In genomic region chr7:24659505-24659904, GRCh38 we compare ENCODE assay signal across 16 cellular contexts.
DNase-seq lines count a peak whose midpoint lies in the region; ATAC-seq, FAIRE-seq and TF ChIP-seq lines count a peak whose summit lies in the region.
"Had no signal": no experiment of that assay in that cellular context is flagged by ENCODE, and none has a peak within 500 bp of the region (broad histone marks: within the 10 kb centered on the region; RNA-seq: fewer than 3 reads in every experiment).

No MANE protein-coding gene starts in this region.

- in situ Hi-C loops in GM12878 (cut with MboI) = no loop called here
- in situ Hi-C loops in HAP-1 (cut with MboI; ENCODE audit: low sequenced_read_pairs) = no loop called here

- H3K27ac ChIP-seq in GM12878 (ENCODE audit: control insufficient read depth, insufficient read depth) = peak overlapping the region; percentile 20; the same call in 1 of the 2 replicates
- H3K27ac ChIP-seq in CD4-positive, alpha-beta T cell (ENCODE audit: low read depth, low read length) = no peak overlapping the region
- H3K27ac ChIP-seq: brain microvascular endothelial cell, SJSA1 had no signal

- H3K79me2 ChIP-seq in GM12878 (ENCODE audit: control insufficient read depth, insufficient read depth, low read length) = no peaks in the 10 kb centered on the region

- H3K4me3 ChIP-seq in GM12878 (no peak overlapping the region; the same call in 1 of the 2 replicates), HAP-1 (no peak overlapping the region)
- H3K4me3 ChIP-seq: SJSA1 had no signal

- RAD21 ChIA-PET in GM12878 (lab: Charles Lee; ENCODE audit: unreplicated experiment) = interaction anchor here (0.9 to 1.6 kb wide), 4 partner anchors 14 to 341 kb away, joined by 3 to 11 read pairs (median 4); no protein-coding TSS in a partner anchor

- no peaks in the 10 kb centered on the region for H3K4me1 Mint-ChIP-seq in CD4-positive, alpha-beta T cell (ENCODE audit: low read depth)

- H3K4me2 ChIP-seq in GM12878 (ENCODE audit: control insufficient read depth, insufficient read depth) = peak overlapping the region; percentile 10; the same call in 1 of the 2 replicates

- CTCF ChIA-PET in GM12878 (lab: Yijun Ruan, JAX) = interaction anchor here (0.8 to 1.7 kb wide), 8 partner anchors 9 to 435 kb away, joined by 3 to 15 read pairs (median 3); no protein-coding TSS in a partner anchor
- CTCF ChIA-PET in CD4-positive, alpha-beta T cell (lab: Charles Lee) = no interaction called here

- no peak for TF ChIP-seq EP300 in GM12878 (IDR thresholded peaks at IDR 0.05; ENCODE audit: borderline replicate concordance in 1 of 2, control insufficient read depth in 1 of 2, low read depth in 2 of 2, low read length in 2 of 2)

- BruUV-seq in GM12878 (replicated peaks; lab: Mats Ljungman, UMichigan) = no TSS peak

- H3K27ac Mint-ChIP-seq in CD4-positive, alpha-beta T cell = no peak overlapping the region

- no peak for TF ChIP-seq CTCF in GM12878 (IDR thresholded peaks at IDR 0.05 in 2 of 3, conservative IDR thresholded peaks at IDR 0.05 in 1 of 3; ENCODE audit: control insufficient read depth in 2 of 3, extremely low read depth in 1 of 3, insufficient read depth in 1 of 3, low read depth in 3 of 3, low read length in 3 of 3)
- TF ChIP-seq CTCF in CD4-positive, alpha-beta T cell (IDR thresholded peaks at IDR 0.05) = no peak

- no peaks in the 10 kb centered on the region for H3K27me3 Mint-ChIP-seq in CD4-positive, alpha-beta T cell

- H3K4me3 Mint-ChIP-seq in CD4-positive, alpha-beta T cell = no peak overlapping the region

- intact Hi-C loops in GM12878 (cut with micrococcal nuclease; ENCODE audit: unreplicated experiment) = no loop called here
- intact Hi-C loops in CD4-positive, alpha-beta T cell (cut with DNase I, micrococcal nuclease) = no loop called here

- no peaks in the 10 kb centered on the region for H3K9me3 ChIP-seq in GM12878 (replicated peaks; ENCODE audit: control insufficient read depth, insufficient read depth, low read length)
- peaks cover 4% of the 10 kb centered on the region; the same call in 1 of the 2 replicates for H3K9me3 ChIP-seq in HAP-1
- H3K9me3 ChIP-seq in CD4-positive, alpha-beta T cell (ENCODE audit: control insufficient read depth, low read length) = no peaks in the 10 kb centered on the region
- H3K9me3 ChIP-seq: BE2C, SJSA1 had no signal

- POLR2A ChIA-PET in GM12878 (lab: Charles Lee) = interaction anchor here (0.5 to 0.6 kb wide), 2 partner anchors 36 to 43 kb away, joined by 3 to 4 read pairs; no protein-coding TSS in a partner anchor
- POLR2A ChIA-PET in CD4-positive, alpha-beta T cell (lab: Charles Lee) = no interaction called here

- DNase-seq in GM12878 (ENCODE audit: low read depth, low spot score) (peak; percentile 27), COLO829 (ENCODE audit: low spot score) (no peak), HAP-1 (ENCODE audit: low spot score in 2 of 2) (no peak)
- no peak for DNase-seq in stimulated activated CD4-positive, alpha-beta T cell treated with anti-CD3 and anti-CD28 coated beads, Interleukin-4, amount 100 ng/mL, for 4 hours
- no peak for DNase-seq in CD4-positive, alpha-beta T cell
- DNase-seq: activated CD8-positive, alpha-beta memory T cell treated with anti-CD3 and anti-CD28 coated beads for 24 hours; BE2C; brain microvascular endothelial cell; DMS79 treated with DMSO at 0.1 percent for 48 hours; HCEC 1CT; mesenchymal stem cell; NCI-H2081 had no signal

- 18% methylated on average over 2 of the region's 2 CpGs for WGBS in GM12878 (ENCODE audit: insufficient coverage, insufficient replicate concordance, low lambda C conversion rate, missing lambda C conversion rate)

- H4K20me1 ChIP-seq in GM12878 (ENCODE audit: control insufficient read depth, insufficient read depth) = no peaks in the 10 kb centered on the region

- H3K9ac ChIP-seq in GM12878 (ENCODE audit: control insufficient read depth, insufficient read depth, low read length) = no peak overlapping the region

- H3K9me3 Mint-ChIP-seq in CD4-positive, alpha-beta T cell = no peaks in the 10 kb centered on the region

- H3K36me3 ChIP-seq in GM12878 (ENCODE audit: control insufficient read depth in 2 of 2, insufficient read depth in 2 of 2, low read length in 1 of 2) = no peaks in the 10 kb centered on the region; a peak in 1 of 4 replicates
- H3K36me3 ChIP-seq in HAP-1 (replicated peaks) = 0 out of 2 replicates have a peak, but pooled peaks cover 4% of the 10 kb centered on the region
- H3K36me3 ChIP-seq: brain microvascular endothelial cell, SJSA1 had no signal

- no peak overlapping the region for H2AFZ ChIP-seq in GM12878 (ENCODE audit: control insufficient read depth, low read depth, low read length)

- H3K4me1 ChIP-seq in GM12878 (ENCODE audit: control insufficient read depth, insufficient read depth, low read length) (peaks cover 3% of the 10 kb centered on the region; the same call in 1 of the 2 replicates), HAP-1 (peaks cover 3% of the 10 kb centered on the region)
- H3K4me1 ChIP-seq: BE2C, SJSA1 had no signal

- peaks cover 18% of the 10 kb centered on the region for H3K36me3 Mint-ChIP-seq in CD4-positive, alpha-beta T cell (ENCODE audit: low read depth)

- SMC1A ChIA-PET in GM12878 (lab: Charles Lee; ENCODE audit: uncharacterized antibody, unreplicated experiment) = interaction anchor here (0.8 to 2.5 kb wide), 10 partner anchors 9 to 83 kb away, joined by 3 to 20 read pairs (median 4); no protein-coding TSS in a partner anchor

- ATAC-seq in GM18867 (IDR thresholded peaks at IDR 0.05; ENCODE audit: unreplicated experiment) (peak; percentile 95), GM21529 (IDR thresholded peaks at IDR 0.05; ENCODE audit: unreplicated experiment) (peak; percentile 90), HG03045 (IDR thresholded peaks at IDR 0.05; ENCODE audit: unreplicated experiment) (peak; percentile 65), GM12878 (peak; percentile 92)
- no peak for ATAC-seq in CD4-positive, alpha-beta T cell (ENCODE audit: poor library complexity)

- FAIRE-seq in GM12878 (lab: Jason Lieb, UNC) = no peak

- H3K27me3 ChIP-seq in GM12878 (replicated peaks in 1 of 2; ENCODE audit: control insufficient read depth in 2 of 2, insufficient read depth in 2 of 2, low read length in 1 of 2) = no peaks in the 10 kb centered on the region
- H3K27me3 ChIP-seq in HAP-1 (ENCODE audit: low read depth) = no peaks in the 10 kb centered on the region
- H3K27me3 ChIP-seq in CD4-positive, alpha-beta T cell (ENCODE audit: control insufficient read depth, insufficient read depth, low read length) = no peaks in the 10 kb centered on the region
- H3K27me3 ChIP-seq: BE2C, brain microvascular endothelial cell, SJSA1 had no signal

- no peak for TF ChIP-seq POLR2A in GM12878 (IDR thresholded peaks at IDR 0.05; ENCODE audit: low read depth, low read length)

- no peak for TF ChIP-seq RAD21 in GM12878 (IDR thresholded peaks at IDR 0.05; ENCODE audit: insufficient read depth, low read depth, low read length)

TF ChIP-seq in GM12878, 131 proteins besides CTCF, POLR2A, EP300 and RAD21:
- TF ChIP-seq MEF2B (IDR thresholded peaks at IDR 0.05; ENCODE audit: partially characterized antibody, poor library complexity, severe bottlenecking) = peak; percentile 35
- 0 out of 2 replicates have a peak, but pooled peaks have one; percentile 43 for TF ChIP-seq ATF2 (IDR thresholded peaks at IDR 0.05; ENCODE audit: low read length)
- 0 out of 2 replicates have a peak, but pooled peaks have one; percentile 7 for TF ChIP-seq DPF2 (IDR thresholded peaks at IDR 0.05)
- peak; percentile 61 for TF ChIP-seq NFIC (IDR thresholded peaks at IDR 0.05; ENCODE audit: low read depth, low read length)
- TF ChIP-seq ZBTB4 (CRISPR knock-in tag; IDR thresholded peaks at IDR 0.05) = no peak
- no peak for TF ChIP-seq STAT3 (IDR thresholded peaks at IDR 0.05; ENCODE audit: low read depth, low read length)
- no peak for TF ChIP-seq FOXM1 (IDR thresholded peaks at IDR 0.05; ENCODE audit: low read depth, low read length)
- TF ChIP-seq CEBPB (IDR thresholded peaks at IDR 0.05; ENCODE audit: borderline replicate concordance in 1 of 2, low read depth in 2 of 2, low read length in 2 of 2) = no peak
- TF ChIP-seq MEF2A (IDR thresholded peaks at IDR 0.05; ENCODE audit: insufficient read depth, low read depth, low read length) = peak; percentile 67
- TF ChIP-seq RUNX3 (IDR thresholded peaks at IDR 0.05; ENCODE audit: low read length) = peak; percentile 31; the same call in 1 of the 2 replicates
TF ChIP-seq in GM12878: peak in this region for 6.
